In genomic region chr1:19367584-19368041, GRCh38 we compare ENCODE assay signal across 20 cellular contexts. TPM values are rescaled to one million over a fixed set of nuclear protein-coding genes. Genes with fewer than 3 reads are reported as not detected.
DNase-seq lines count a peak whose midpoint lies in the region; ATAC-seq and TF ChIP-seq lines count a peak whose summit lies in the region.
"Had no signal": no experiment of that assay in that cellular context is flagged by ENCODE, and none has a peak within 500 bp of the region (broad histone marks: within the 10 kb centered on the region; RNA-seq: fewer than 3 reads in every experiment).

No MANE protein-coding gene starts in this region.

- TF ChIP-seq POLR2A in esophagus squamous epithelium (IDR thresholded peaks at IDR 0.05) (no peak), prostate gland (IDR thresholded peaks at IDR 0.05) (no peak)

- H3K4me3 Mint-ChIP-seq in T-cell (no peak overlapping the region), mesothelial cell of epicardium (no peak overlapping the region)
- H3K4me3 Mint-ChIP-seq: activated CD4-positive, alpha-beta T cell treated with anti-CD3 and anti-CD28 coated beads for 36 hours; activated naive CD4-positive, alpha-beta T cell treated with anti-CD3 and anti-CD28 coated beads for 36 hours; natural killer cell had no signal

- peaks cover 12% of the 10 kb centered on the region for H3K36me3 Mint-ChIP-seq in T-cell
- H3K36me3 Mint-ChIP-seq in mesothelial cell of epicardium = peaks cover 1% of the 10 kb centered on the region
- H3K36me3 Mint-ChIP-seq: natural killer cell had no signal

- no peaks in the 10 kb centered on the region for H3K27me3 ChIP-seq in esophagus squamous epithelium
- H3K27me3 ChIP-seq in prostate gland (replicated peaks; ENCODE audit: insufficient read depth) = no peaks in the 10 kb centered on the region
- H3K27me3 ChIP-seq: SJSA1, uterus had no signal

- intact Hi-C loops in esophagus squamous epithelium (cut with DNase I) (no loop called here), prostate gland (cut with DNase I) (no loop called here), sciatic nerve (cut with DNase I) (no loop called here)

- H3K4me1 Mint-ChIP-seq in T-cell = peaks cover 32 to 77% (median 43%) of the 10 kb centered on the region in 3 donors
- H3K4me1 Mint-ChIP-seq in mesothelial cell of epicardium = peaks cover 23% of the 10 kb centered on the region

- H3K27me3 Mint-ChIP-seq in T-cell = no peaks in the 10 kb centered on the region
- no peaks in the 10 kb centered on the region for H3K27me3 Mint-ChIP-seq in mesothelial cell of epicardium (ENCODE audit: low read depth)
- H3K27me3 Mint-ChIP-seq: activated CD4-positive, alpha-beta T cell treated with anti-CD3 and anti-CD28 coated beads for 36 hours; progenitor cell of endocrine pancreas had no signal

- 51 to 66% methylated on average over 10 to 12 of the region's 13 CpGs for WGBS in esophagus squamous epithelium, 2 donors
- 20% methylated on average over 13 of the region's 13 CpGs for WGBS in prostate gland

- H3K27ac Mint-ChIP-seq in T-cell (peak overlapping the region; percentile 37 to 82), mesothelial cell of epicardium (no peak overlapping the region)
- H3K27ac Mint-ChIP-seq: activated CD4-positive, alpha-beta T cell treated with anti-CD3 and anti-CD28 coated beads for 36 hours; activated naive CD4-positive, alpha-beta T cell treated with anti-CD3 and anti-CD28 coated beads for 36 hours; progenitor cell of endocrine pancreas had no signal

- DNase-seq in DMS79 treated with DMSO at 0.1 percent for 48 hours (lab: John Stamatoyannopoulos, UW) (peak; percentile 41), T-cell (no peak), esophagus squamous epithelium (lab: John Stamatoyannopoulos, UW) (no peak), prostate gland (ENCODE audit: low spot score) (peak; percentile 60), NCI-H2107 (lab: John Stamatoyannopoulos, UW) (no peak), mesothelial cell of epicardium (ENCODE audit: low spot score in 2 of 2, unreplicated experiment in 2 of 2) (no peak), sciatic nerve (ENCODE audit: low spot score) (no peak)
- DNase-seq in central memory CD4-positive, alpha-beta T cell = no peak
- DNase-seq: activated CD4-positive, alpha-beta T cell treated with anti-CD3 and anti-CD28 coated beads for 36 hours; activated naive CD4-positive, alpha-beta T cell treated with anti-CD3 and anti-CD28 coated beads for 36 hours; Caco-2; KBM-7; left ventricle myocardium superior; natural killer cell; NCI-H1092; NCI-H2171; stimulated activated naive CD4-positive, alpha-beta T cell; uterus had no signal

- H3K27ac ChIP-seq in esophagus squamous epithelium (peak overlapping the region; percentile 48 to 84 (median 68)), prostate gland (peak overlapping the region; percentile 63 to 65)
- H3K27ac ChIP-seq: SJSA1 had no signal

- no peak overlapping the region for H3K4me3 ChIP-seq in esophagus squamous epithelium
- H3K4me3 ChIP-seq in prostate gland = no peak overlapping the region
- H3K4me3 ChIP-seq: SJSA1, uterus had no signal

- ATAC-seq in T-cell (replicated peaks in 1 of 4) (no peak), sciatic nerve (no peak)
- ATAC-seq: activated CD4-positive, alpha-beta T cell treated with anti-CD3 and anti-CD28 coated beads for 36 hours; left ventricle myocardium superior; natural killer cell had no signal

- POLR2A ChIA-PET in T-cell (lab: Charles Lee) = no interaction called here

- CTCF ChIA-PET in T-cell (lab: Charles Lee) = no interaction called here

- H3K4me1 ChIP-seq in esophagus squamous epithelium = peaks cover 30 to 98% (median 60%) of the 10 kb centered on the region in 3 donors
- H3K4me1 ChIP-seq in prostate gland (replicated peaks) = peaks cover 13% of the 10 kb centered on the region
- H3K4me1 ChIP-seq: Caco-2, SJSA1 had no signal

- H3K36me3 ChIP-seq in esophagus squamous epithelium (peaks cover 0 to 28% (median 8%) of the 10 kb centered on the region in 3 donors), prostate gland (no peaks in the 10 kb centered on the region)
- H3K36me3 ChIP-seq: uterus had no signal

- TF ChIP-seq CTCF in esophagus squamous epithelium (IDR thresholded peaks at IDR 0.05) (no peak), prostate gland (IDR thresholded peaks at IDR 0.05) (no peak), mesothelial cell of epicardium (IDR thresholded peaks at IDR 0.05; ENCODE audit: unreplicated experiment) (no peak)

- no peaks in the 10 kb centered on the region for H3K9me3 Mint-ChIP-seq in T-cell
- H3K9me3 Mint-ChIP-seq in mesothelial cell of epicardium = no peaks in the 10 kb centered on the region
- H3K9me3 Mint-ChIP-seq: activated naive CD4-positive, alpha-beta T cell treated with anti-CD3 and anti-CD28 coated beads for 36 hours; natural killer cell had no signal

- H3K9me3 ChIP-seq in esophagus squamous epithelium = no peaks in the 10 kb centered on the region
- H3K9me3 ChIP-seq in prostate gland = no peaks in the 10 kb centered on the region
- H3K9me3 ChIP-seq: Caco-2, SJSA1, uterus had no signal

RNA-seq across cellular contexts. Expression of gene SLC66A1, which starts 55.5 kb away (rescaled TPM):
- total RNA-seq in T-cell (1 to 10 TPM; 3.5 to 8.1 (median 7.1) TPM), esophagus squamous epithelium (10 to 100 TPM in 2 of 4 donors, 1 to 10 TPM in 2; 6.8 to 14.3 (median 10.3) TPM), prostate gland (10 to 100 TPM; 24.4 to 49.6 TPM), mesothelial cell of epicardium (20.7 to 23.3 TPM (median 20.9 TPM) in 3 replicates), sciatic nerve (10.8 TPM)

RNA-seq across cellular contexts. Expression of gene AKR7A2, which starts 55.7 kb away (rescaled TPM):
- total RNA-seq in T-cell (10 to 100 TPM; 20.8 to 35.4 (median 32.0) TPM), esophagus squamous epithelium (10 to 100 TPM; 57.7 to 93.4 (median 70.3) TPM), prostate gland (100 to 1,000 TPM; 153 to 172 TPM), mesothelial cell of epicardium (52.7 to 56.0 TPM (median 53.7 TPM) in 3 replicates), sciatic nerve (35.8 TPM)

Comparison
In these comparisons a context has a peak if more than half of its experiments do, and no peak if none do; other contexts are left out.
1. DNase-seq: peak in DMS79 treated with DMSO at 0.1 percent for 48 hours (single experiment) and prostate gland (single experiment); none in T-cell (0 of 34), esophagus squamous epithelium (single experiment), NCI-H2107 (single experiment), mesothelial cell of epicardium (0 of 2), sciatic nerve (single experiment) and central memory CD4-positive, alpha-beta T cell (single experiment).